20 cellular contexts compared by ENCODE assay signal in the genomic region with DNA sequence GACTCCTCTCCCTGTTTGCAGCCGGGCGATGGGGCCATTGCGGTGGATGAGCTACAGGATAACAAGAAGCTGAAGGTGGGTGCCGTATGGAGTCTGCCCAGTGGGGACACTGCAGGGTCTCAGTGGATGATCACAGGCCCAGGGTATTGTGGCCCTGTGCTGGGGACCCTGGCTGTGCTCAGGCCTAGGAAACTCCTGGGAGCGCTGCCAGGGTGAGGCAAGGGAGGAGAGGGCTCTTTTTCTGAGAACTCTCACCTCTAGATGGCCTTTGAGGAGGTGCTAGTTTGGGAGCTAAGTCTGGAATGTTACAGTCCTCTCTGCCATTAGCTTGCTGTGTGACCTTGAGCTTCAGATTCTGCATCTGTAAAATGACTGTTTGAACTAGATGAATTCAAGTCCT. TPM values are rescaled to one million over a fixed set of nuclear protein-coding genes. Genes with fewer than 3 reads are reported as not detected.
DNase-seq lines count a peak whose midpoint lies in the region; ATAC-seq and TF ChIP-seq lines count a peak whose summit lies in the region.
"Had no signal": no experiment of that assay in that cellular context is flagged by ENCODE, and none has a peak within 500 bp of the region (broad histone marks: within the 10 kb centered on the region; RNA-seq: fewer than 3 reads in every experiment).

No MANE protein-coding gene starts in this region.

- DNase-seq in HFFc6 (no peak), WTC11 (ENCODE audit: low spot score) (no peak), left lung (peak in 1 of 2 donors; percentile 68), WERI-Rb-1 (no peak), HK-2 (ENCODE audit: unreplicated experiment) (no peak)
- DNase-seq: activated effector memory CD4-positive, alpha-beta T cell treated with anti-CD3 and anti-CD28 coated beads, Interleukin-2, amount 50 U/mL, for 16 hours; NCI-H2081 treated with DMSO at 0.1 percent for 48 hours had no signal

- H3K27ac ChIP-seq in ACC112 (ENCODE audit: low read depth, low read length) (no peak overlapping the region), left lung (no peak overlapping the region), WERI-Rb-1 (no peak overlapping the region)
- H3K27ac ChIP-seq: C4-2B, Peyer's patch, SJCRH30, VCaP had no signal

- no peak overlapping the region; the same call in 1 of the 2 replicates for H3K27ac Mint-ChIP-seq in HFFc6
- H3K27ac Mint-ChIP-seq in WTC11: no peak overlapping the region
- H3K27ac Mint-ChIP-seq: activated CD4-positive, alpha-beta memory T cell treated with anti-CD3 and anti-CD28 coated beads for 36 hours; activated naive CD8-positive, alpha-beta T cell treated with anti-CD3 and anti-CD28 coated beads, Interleukin-2, amount 50 U/mL, for 24 hours; memory B cell had no signal

- no peaks in the 10 kb centered on the region for H3K9me3 Mint-ChIP-seq in HFFc6
- no peaks in the 10 kb centered on the region for H3K9me3 Mint-ChIP-seq in WTC11
- H3K9me3 Mint-ChIP-seq: activated CD4-positive, alpha-beta memory T cell treated with anti-CD3 and anti-CD28 coated beads for 36 hours; activated naive CD8-positive, alpha-beta T cell treated with anti-CD3 and anti-CD28 coated beads, Interleukin-2, amount 50 U/mL, for 24 hours; effector memory CD8-positive, alpha-beta T cell; memory B cell had no signal

- H2AFZ ChIP-seq in ACC112 (ENCODE audit: low read length, unreplicated experiment): no peak overlapping the region

- H3K27me3 ChIP-seq in ACC112 (ENCODE audit: insufficient read depth, low read length) (no peaks in the 10 kb centered on the region), left lung (no peaks in the 10 kb centered on the region), WERI-Rb-1 (ENCODE audit: insufficient read depth, low read depth, severe bottlenecking) (peaks cover 50% of the 10 kb centered on the region)
- H3K27me3 ChIP-seq: Peyer's patch, SJCRH30 had no signal

- no peaks in the 10 kb centered on the region for H3K79me2 ChIP-seq in ACC112 (ENCODE audit: control insufficient read depth, insufficient read depth, low read length, unreplicated experiment)

- H3K36me3 ChIP-seq in ACC112 (ENCODE audit: insufficient read depth, low read length) (no peaks in the 10 kb centered on the region), left lung (no peaks in the 10 kb centered on the region), WERI-Rb-1 (no peaks in the 10 kb centered on the region)
- H3K36me3 ChIP-seq: Peyer's patch, SJCRH30 had no signal

- intact Hi-C loops in left lung (cut with DNase I): loop anchor here in 1 of 2 donors (10.0 kb wide), 1 partner anchor 217 kb away; no protein-coding TSS in a partner anchor

- H3K4me3 ChIP-seq in ACC112 (ENCODE audit: low read depth, low read length) (peak overlapping the region; percentile 22; the same call in 1 of the 2 replicates), left lung (no peak overlapping the region), WERI-Rb-1 (ENCODE audit: low read depth, low read length) (no peak overlapping the region)
- H3K4me3 ChIP-seq: Peyer's patch, SJCRH30 had no signal

- H3K27me3 Mint-ChIP-seq in HFFc6 (ENCODE audit: insufficient read depth) (peaks cover 3% of the 10 kb centered on the region), WTC11 (ENCODE audit: low read depth) (no peaks in the 10 kb centered on the region)
- H3K27me3 Mint-ChIP-seq: activated CD4-positive, alpha-beta memory T cell treated with anti-CD3 and anti-CD28 coated beads for 36 hours; activated naive CD8-positive, alpha-beta T cell treated with anti-CD3 and anti-CD28 coated beads, Interleukin-2, amount 50 U/mL, for 24 hours; effector memory CD8-positive, alpha-beta T cell; memory B cell; naive thymus-derived CD4-positive, alpha-beta T cell had no signal

- H3K4me1 ChIP-seq in ACC112 (ENCODE audit: control insufficient read depth, insufficient read depth, low read length, unreplicated experiment) (peaks cover 13% of the 10 kb centered on the region), left lung (peaks cover 7 to 10% of the 10 kb centered on the region in 2 donors)
- H3K4me1 ChIP-seq: Peyer's patch, SJCRH30 had no signal

- peak overlapping the region; percentile 63 for H3K4me3 Mint-ChIP-seq in HFFc6
- H3K4me3 Mint-ChIP-seq in WTC11: peak overlapping the region; percentile 1; the same call in 1 of the 2 replicates
- H3K4me3 Mint-ChIP-seq: activated CD4-positive, alpha-beta memory T cell treated with anti-CD3 and anti-CD28 coated beads for 36 hours; activated naive CD8-positive, alpha-beta T cell treated with anti-CD3 and anti-CD28 coated beads, Interleukin-2, amount 50 U/mL, for 24 hours; memory B cell had no signal

- POLR2A ChIA-PET in WTC11 (lab: Charles Lee): no interaction called here

- H3K36me3 Mint-ChIP-seq in HFFc6 (ENCODE audit: low read depth) (no peaks in the 10 kb centered on the region), WTC11 (no peaks in the 10 kb centered on the region)
- H3K36me3 Mint-ChIP-seq: activated CD4-positive, alpha-beta memory T cell treated with anti-CD3 and anti-CD28 coated beads for 36 hours; brain; memory B cell had no signal

- ATAC-seq in WTC11: peak; percentile 65
- ATAC-seq in left lung: peak; percentile 49
- no peak for ATAC-seq in HG03354 (IDR thresholded peaks at IDR 0.05; ENCODE audit: poor library complexity, severe bottlenecking, unreplicated experiment)
- ATAC-seq in GM19351 (IDR thresholded peaks at IDR 0.05; ENCODE audit: unreplicated experiment): no peak

- CTCF ChIA-PET in WTC11 (lab: Charles Lee): interaction anchor here (0.6 to 2.5 kb wide), 14 partner anchors 10 to 231 kb away, joined by 3 to 13 read pairs (median 5); a partner anchor contains a TSS

- peaks cover 41% of the 10 kb centered on the region for H3K4me1 Mint-ChIP-seq in HFFc6 (ENCODE audit: low read depth)
- H3K4me1 Mint-ChIP-seq in WTC11: peaks cover 12% of the 10 kb centered on the region

- no peaks in the 10 kb centered on the region for H3K9me3 ChIP-seq in left lung
- no peaks in the 10 kb centered on the region for H3K9me3 ChIP-seq in WERI-Rb-1 (ENCODE audit: severe bottlenecking)
- H3K9me3 ChIP-seq: Peyer's patch, SJCRH30 had no signal

- no peak for TF ChIP-seq CTCF in HFFc6 (IDR thresholded peaks at IDR 0.05)
- TF ChIP-seq CTCF in WTC11 (IDR thresholded peaks at IDR 0.05): no peak
- TF ChIP-seq CTCF in left lung (IDR thresholded peaks at IDR 0.05): no peak
- no peak for TF ChIP-seq CTCF in WERI-Rb-1 (IDR thresholded peaks at IDR 0.05; ENCODE audit: low read depth, low read length)

TF ChIP-seq in WTC11, 78 proteins besides CTCF, POLR2A, EP300 and RAD21:
- TF ChIP-seq NFE2L1 (CRISPR knock-in tag; IDR thresholded peaks at IDR 0.05) (no peak), SOX15 (CRISPR knock-in tag; IDR thresholded peaks at IDR 0.05) (no peak), RORB (CRISPR knock-in tag; IDR thresholded peaks at IDR 0.05) (no peak), NFYB (CRISPR knock-in tag; conservative IDR thresholded peaks at IDR 0.05; ENCODE audit: low read depth) (no peak), NR3C1 (CRISPR knock-in tag; conservative IDR thresholded peaks at IDR 0.05; ENCODE audit: low read depth) (no peak), ESRRA (CRISPR knock-in tag; IDR thresholded peaks at IDR 0.05; ENCODE audit: borderline replicate concordance) (no peak), FOXP1 (CRISPR knock-in tag; IDR thresholded peaks at IDR 0.05; ENCODE audit: borderline replicate concordance) (no peak)
- TF ChIP-seq, protein P1, sequence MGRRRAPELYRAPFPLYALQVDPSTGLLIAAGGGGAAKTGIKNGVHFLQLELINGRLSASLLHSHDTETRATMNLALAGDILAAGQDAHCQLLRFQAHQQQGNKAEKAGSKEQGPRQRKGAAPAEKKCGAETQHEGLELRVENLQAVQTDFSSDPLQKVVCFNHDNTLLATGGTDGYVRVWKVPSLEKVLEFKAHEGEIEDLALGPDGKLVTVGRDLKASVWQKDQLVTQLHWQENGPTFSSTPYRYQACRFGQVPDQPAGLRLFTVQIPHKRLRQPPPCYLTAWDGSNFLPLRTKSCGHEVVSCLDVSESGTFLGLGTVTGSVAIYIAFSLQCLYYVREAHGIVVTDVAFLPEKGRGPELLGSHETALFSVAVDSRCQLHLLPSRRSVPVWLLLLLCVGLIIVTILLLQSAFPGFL (CRISPR knock-in tag; IDR thresholded peaks at IDR 0.05; ENCODE audit: borderline replicate concordance): no peak
- TF ChIP-seq, protein P2, sequence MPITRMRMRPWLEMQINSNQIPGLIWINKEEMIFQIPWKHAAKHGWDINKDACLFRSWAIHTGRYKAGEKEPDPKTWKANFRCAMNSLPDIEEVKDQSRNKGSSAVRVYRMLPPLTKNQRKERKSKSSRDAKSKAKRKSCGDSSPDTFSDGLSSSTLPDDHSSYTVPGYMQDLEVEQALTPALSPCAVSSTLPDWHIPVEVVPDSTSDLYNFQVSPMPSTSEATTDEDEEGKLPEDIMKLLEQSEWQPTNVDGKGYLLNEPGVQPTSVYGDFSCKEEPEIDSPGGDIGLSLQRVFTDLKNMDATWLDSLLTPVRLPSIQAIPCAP (CRISPR knock-in tag; IDR thresholded peaks at IDR 0.05): no peak
- TF ChIP-seq, protein P3, sequence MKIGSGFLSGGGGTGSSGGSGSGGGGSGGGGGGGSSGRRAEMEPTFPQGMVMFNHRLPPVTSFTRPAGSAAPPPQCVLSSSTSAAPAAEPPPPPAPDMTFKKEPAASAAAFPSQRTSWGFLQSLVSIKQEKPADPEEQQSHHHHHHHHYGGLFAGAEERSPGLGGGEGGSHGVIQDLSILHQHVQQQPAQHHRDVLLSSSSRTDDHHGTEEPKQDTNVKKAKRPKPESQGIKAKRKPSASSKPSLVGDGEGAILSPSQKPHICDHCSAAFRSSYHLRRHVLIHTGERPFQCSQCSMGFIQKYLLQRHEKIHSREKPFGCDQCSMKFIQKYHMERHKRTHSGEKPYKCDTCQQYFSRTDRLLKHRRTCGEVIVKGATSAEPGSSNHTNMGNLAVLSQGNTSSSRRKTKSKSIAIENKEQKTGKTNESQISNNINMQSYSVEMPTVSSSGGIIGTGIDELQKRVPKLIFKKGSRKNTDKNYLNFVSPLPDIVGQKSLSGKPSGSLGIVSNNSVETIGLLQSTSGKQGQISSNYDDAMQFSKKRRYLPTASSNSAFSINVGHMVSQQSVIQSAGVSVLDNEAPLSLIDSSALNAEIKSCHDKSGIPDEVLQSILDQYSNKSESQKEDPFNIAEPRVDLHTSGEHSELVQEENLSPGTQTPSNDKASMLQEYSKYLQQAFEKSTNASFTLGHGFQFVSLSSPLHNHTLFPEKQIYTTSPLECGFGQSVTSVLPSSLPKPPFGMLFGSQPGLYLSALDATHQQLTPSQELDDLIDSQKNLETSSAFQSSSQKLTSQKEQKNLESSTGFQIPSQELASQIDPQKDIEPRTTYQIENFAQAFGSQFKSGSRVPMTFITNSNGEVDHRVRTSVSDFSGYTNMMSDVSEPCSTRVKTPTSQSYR (CRISPR knock-in tag; IDR thresholded peaks at IDR 0.05): no peak

RNA-seq across cellular contexts. Expression of a gene that starts 16.4 kb away (rescaled TPM):
- 10 to 100 TPM in 4 of 6 experiments, 1 to 10 TPM in 2; 7.4 to 14.6 (median 11.7) TPM for total RNA-seq in HFFc6 (2021; fragmentation: NEBNext Ultra II Directional; extraction: Animal tissue kit (Norgen Biotek cat#: 25700))
- total RNA-seq in WTC11 (2021): 7.0 to 10.7 TPM (median 10.3 TPM) in 3 replicates
- total RNA-seq in left lung: 1 to 10 TPM; 8.3 to 9.7 TPM

RNA-seq across cellular contexts. Expression of a gene that starts 27.2 kb away (rescaled TPM):
- total RNA-seq in HFFc6 (2021; fragmentation: NEBNext Ultra II Directional; extraction: Animal tissue kit (Norgen Biotek cat#: 25700)): 10 to 100 TPM; 27.8 to 35.0 (median 31.0) TPM
- total RNA-seq in WTC11 (2021) (28.3 to 31.9 TPM (median 30.7 TPM) in 3 replicates), left lung (10 to 100 TPM; 32.3 to 34.6 TPM)

Comparison
In these comparisons a context has a peak if more than half of its experiments do, and no peak if none do; other contexts are left out.
1. ATAC-seq: peak in WTC11 (single experiment) and left lung (single experiment); none in HG03354 (single experiment) and GM19351 (single experiment).